1 cellular context compared by ENCODE assay signal in the genomic region with DNA sequence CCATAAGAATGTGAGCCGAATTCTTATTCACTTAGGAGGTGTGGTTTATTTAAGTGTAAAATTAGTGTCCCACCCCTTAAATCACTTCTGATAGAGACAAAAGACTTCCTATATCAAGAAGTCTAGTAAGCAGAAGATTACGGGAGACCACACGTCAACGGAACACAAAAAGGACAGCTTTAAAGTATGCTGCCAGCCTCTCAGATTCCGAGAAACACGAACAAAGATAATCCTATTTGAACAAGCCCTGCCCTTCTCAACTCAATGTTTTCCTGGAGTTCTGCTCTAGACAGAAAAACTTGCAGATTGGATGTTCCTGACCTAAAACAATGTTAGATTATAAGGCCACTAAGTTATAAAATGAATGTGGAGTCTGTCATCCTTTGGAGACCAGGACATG.
TF ChIP-seq lines count a peak whose summit lies in the region.

No MANE protein-coding gene starts in this region.

TF ChIP-seq in SK-N-SH, 30 proteins besides CTCF, POLR2A, EP300 and RAD21 (continued from another document):
- TF ChIP-seq, protein P1, sequence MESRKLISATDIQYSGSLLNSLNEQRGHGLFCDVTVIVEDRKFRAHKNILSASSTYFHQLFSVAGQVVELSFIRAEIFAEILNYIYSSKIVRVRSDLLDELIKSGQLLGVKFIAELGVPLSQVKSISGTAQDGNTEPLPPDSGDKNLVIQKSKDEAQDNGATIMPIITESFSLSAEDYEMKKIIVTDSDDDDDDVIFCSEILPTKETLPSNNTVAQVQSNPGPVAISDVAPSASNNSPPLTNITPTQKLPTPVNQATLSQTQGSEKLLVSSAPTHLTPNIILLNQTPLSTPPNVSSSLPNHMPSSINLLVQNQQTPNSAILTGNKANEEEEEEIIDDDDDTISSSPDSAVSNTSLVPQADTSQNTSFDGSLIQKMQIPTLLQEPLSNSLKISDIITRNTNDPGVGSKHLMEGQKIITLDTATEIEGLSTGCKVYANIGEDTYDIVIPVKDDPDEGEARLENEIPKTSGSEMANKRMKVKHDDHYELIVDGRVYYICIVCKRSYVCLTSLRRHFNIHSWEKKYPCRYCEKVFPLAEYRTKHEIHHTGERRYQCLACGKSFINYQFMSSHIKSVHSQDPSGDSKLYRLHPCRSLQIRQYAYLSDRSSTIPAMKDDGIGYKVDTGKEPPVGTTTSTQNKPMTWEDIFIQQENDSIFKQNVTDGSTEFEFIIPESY (IDR thresholded peaks at IDR 0.05; ENCODE audit: borderline replicate concordance, low read depth) = no peak
- TF ChIP-seq CHD2 (IDR thresholded peaks at IDR 0.05; ENCODE audit: low read length, partially characterized antibody) = no peak
- TF ChIP-seq RXRA (IDR thresholded peaks at IDR 0.05; ENCODE audit: borderline replicate concordance, low read depth) = no peak
- no peak for TF ChIP-seq TCF12 (IDR thresholded peaks at IDR 0.05)
- no peak for TF ChIP-seq POLR2AphosphoS5 (IDR thresholded peaks at IDR 0.05; ENCODE audit: low read depth, low read length)
- TF ChIP-seq SMC3 (IDR thresholded peaks at IDR 0.05; ENCODE audit: low read depth, low read length) = no peak
- TF ChIP-seq USF1 (IDR thresholded peaks at IDR 0.05; ENCODE audit: borderline replicate concordance, low read depth) = no peak
- TF ChIP-seq ELF1 (IDR thresholded peaks at IDR 0.05) = no peak
TF ChIP-seq in SK-N-SH: peak in this region for 0.
